Comparison of ENCODE assay signal across 12 cellular contexts in the genomic region with DNA sequence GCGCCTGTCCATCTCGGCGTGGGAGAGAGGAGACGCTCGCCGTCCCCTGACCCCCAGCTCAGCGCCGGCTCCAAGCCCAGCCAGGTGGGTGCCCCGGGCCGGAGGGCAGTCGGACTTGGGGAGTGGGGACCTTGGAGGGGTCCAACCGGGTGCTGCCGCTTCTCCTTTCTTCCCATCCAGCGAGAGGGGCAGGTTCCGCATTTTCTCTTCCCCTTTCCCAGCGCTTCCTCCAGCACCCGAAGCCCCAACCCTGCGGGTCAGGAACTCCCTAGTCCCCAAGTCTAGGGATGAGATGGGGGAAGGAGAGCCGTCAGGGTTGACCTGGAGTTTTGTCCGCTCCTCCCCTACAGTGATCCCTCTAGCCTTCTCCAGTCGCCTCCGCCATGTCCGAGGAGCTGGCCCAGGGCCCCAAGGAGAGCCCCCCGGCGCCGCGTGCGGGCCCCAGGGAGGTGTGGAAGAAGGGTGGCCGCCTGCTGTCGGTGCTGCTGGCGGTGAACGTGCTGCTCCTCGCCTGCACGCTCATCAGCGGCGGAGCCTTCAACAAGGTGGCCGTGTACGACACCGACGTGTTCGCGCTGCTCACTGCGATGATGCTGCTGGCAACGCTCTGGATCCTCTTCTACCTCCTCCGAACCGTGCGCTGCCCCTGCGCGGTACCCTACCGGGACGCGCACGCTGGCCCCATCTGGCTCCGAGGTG. TPM values are rescaled to one million over a fixed set of nuclear protein-coding genes. Genes with fewer than 3 reads are reported as not detected.
DNase-seq lines count a peak whose midpoint lies in the region; ATAC-seq and TF ChIP-seq lines count a peak whose summit lies in the region.
"Had no signal": no experiment of that assay in that cellular context is flagged by ENCODE, and none has a peak within 500 bp of the region (broad histone marks: within the 10 kb centered on the region; RNA-seq: fewer than 3 reads in every experiment).

OTOP2 (plus strand) TSS at position 24 of the 699 bp plus-strand sequence; CDS start at position 384, 360 bp downstream.

- ATAC-seq in lung (ENCODE audit: insufficient read depth, low FRiP score) (no peak), HG03432 (IDR thresholded peaks at IDR 0.05; ENCODE audit: unreplicated experiment) (no peak), HG03159 (IDR thresholded peaks at IDR 0.05; ENCODE audit: unreplicated experiment) (no peak)

- H3K27ac ChIP-seq in breast epithelium (no peak within 1 kb of the TSS), lung (ENCODE audit: low read depth in 1 of 2, low read length in 1 of 2) (no peak within 1 kb of the TSS)
- H3K27ac ChIP-seq: adrenal gland had no signal

- DNase-seq in stimulated activated CD4-positive, alpha-beta T cell treated with anti-CD3 and anti-CD28 coated beads, Interleukin-15, amount 100 ng/mL, for 24 hours, result peak; percentile 24
- no peak for DNase-seq in stimulated activated CD4-positive, alpha-beta T cell treated with anti-CD3 and anti-CD28 coated beads, Interleukin-2, amount 100 ng/mL, for 24 hours
- DNase-seq in breast epithelium (ENCODE audit: low spot score in 2 of 2) (no peak), lung (ENCODE audit: low spot score) (peak; percentile 44), cortex of kidney (lab: John Stamatoyannopoulos, UW) (no peak), NCI-H2107 treated with DMSO at 0.1 percent for 48 hours (lab: John Stamatoyannopoulos, UW; ENCODE audit: unreplicated experiment) (no peak)

- intact Hi-C loops in breast epithelium (cut with DNase I; ENCODE audit: low total_unique reads), result no loop called here

- no peak for TF ChIP-seq POLR2A in breast epithelium (IDR thresholded peaks at IDR 0.05)

- TF ChIP-seq CTCF in breast epithelium (IDR thresholded peaks at IDR 0.05) (no peak), lung (IDR thresholded peaks at IDR 0.05; ENCODE audit: control extremely low read depth, extremely low read depth) (no peak)

- H3K36me3 ChIP-seq in breast epithelium, result no peaks in the 10 kb centered on the region
- no peaks in the 10 kb centered on the region for H3K36me3 ChIP-seq in lung (ENCODE audit: control insufficient read depth in 2 of 2, insufficient read depth in 2 of 2, low read length in 2 of 2)
- H3K36me3 ChIP-seq: adrenal gland had no signal

- H3K9me3 ChIP-seq in breast epithelium (no peaks in the 10 kb centered on the region), lung (ENCODE audit: control insufficient read depth in 2 of 2, insufficient read depth in 1 of 2, low read length in 1 of 2) (no peaks in the 10 kb centered on the region)
- H3K9me3 ChIP-seq: adrenal gland had no signal

- H3K4me3 ChIP-seq in breast epithelium (peak within 1 kb of the TSS; percentile 1 to 68 (median 44)), lung (no peak within 1 kb of the TSS)

- 3 to 4% methylated on average over 54 of the region's 54 CpGs for WGBS in lung, 2 donors

- peaks cover 8 to 19% of the 10 kb centered on the region in 2 donors for H3K4me1 ChIP-seq in breast epithelium
- peaks cover 0 to 3% of the 10 kb centered on the region in 2 donors for H3K4me1 ChIP-seq in lung (ENCODE audit: control insufficient read depth in 2 of 2, insufficient read depth in 2 of 2, low read length in 2 of 2)

- H3K27me3 ChIP-seq in breast epithelium, result peaks cover 0 to 58% of the 10 kb centered on the region in 2 donors
- no peaks in the 10 kb centered on the region for H3K27me3 ChIP-seq in lung (ENCODE audit: control insufficient read depth, insufficient read depth)

RNA-seq across cellular contexts. Expression of gene OTOP2, which starts in this region (rescaled TPM):
- total RNA-seq in breast epithelium (under 1 TPM in 1 of 3 donors, not detected in 2; 0.33 TPM), lung (not detected)
- polyA plus RNA-seq in lung, result not detected
- total RNA-seq: adrenal gland, G401, HT1080, skeletal muscle tissue had no signal

Comparison
In these comparisons a context has a peak if more than half of its experiments do, and no peak if none do; other contexts are left out.
1. Peak in DNase-seq in lung; RNA of the gene not detected or under 1 TPM.